Comparison of ENCODE assay signal across 8 cellular contexts in genomic region chr17:75763613-75764416, GRCh38. TPM values are rescaled to one million over a fixed set of nuclear protein-coding genes. Genes with fewer than 3 reads are reported as not detected.
DNase-seq lines count a peak whose midpoint lies in the region; TF ChIP-seq lines count a peak whose summit lies in the region.

No MANE protein-coding gene starts in this region.

- H3K27me3 Mint-ChIP-seq in activated naive CD8-positive, alpha-beta T cell treated with anti-CD3 and anti-CD28 coated beads for 36 hours = no peaks in the 10 kb centered on the region

- DNase-seq in DMS53 (lab: John Stamatoyannopoulos, UW) = peak; percentile 41
- DNase-seq in DMS53 treated with DMSO at 0.1 percent for 48 hours (lab: John Stamatoyannopoulos, UW; ENCODE audit: unreplicated experiment) = no peak
- DNase-seq in activated naive CD8-positive, alpha-beta T cell treated with anti-CD3 and anti-CD28 coated beads for 36 hours = no peak
- no peak for DNase-seq in kidney epithelial cell (ENCODE audit: low read depth)
- DNase-seq in substantia nigra (lab: John Stamatoyannopoulos, UW) = no peak
- DNase-seq in HCEC 1CT = no peak
- DNase-seq in SHP77 treated with DMSO at 0.1 percent for 48 hours (lab: John Stamatoyannopoulos, UW) = no peak
- no peak for DNase-seq in NCI-H446 treated with DMSO at 0.1 percent for 48 hours (lab: John Stamatoyannopoulos, UW)

- peak overlapping the region; percentile 86 for H3K4me3 Mint-ChIP-seq in activated naive CD8-positive, alpha-beta T cell treated with anti-CD3 and anti-CD28 coated beads for 36 hours

- H3K27me3 ChIP-seq in kidney epithelial cell (ENCODE audit: control insufficient read depth, insufficient read depth, low read length) = no peaks in the 10 kb centered on the region

- H3K4me3 ChIP-seq in kidney epithelial cell (ENCODE audit: low read depth, low read length) = peak overlapping the region; percentile 53

- no peaks in the 10 kb centered on the region for H3K9me3 Mint-ChIP-seq in activated naive CD8-positive, alpha-beta T cell treated with anti-CD3 and anti-CD28 coated beads for 36 hours

- TF ChIP-seq CTCF in kidney epithelial cell (IDR thresholded peaks at IDR 0.05; ENCODE audit: insufficient read depth, low read length, poor library complexity, severe bottlenecking) = no peak

- peaks cover 5% of the 10 kb centered on the region for H3K4me1 Mint-ChIP-seq in activated naive CD8-positive, alpha-beta T cell treated with anti-CD3 and anti-CD28 coated beads for 36 hours

- peak overlapping the region; percentile 87 for H3K27ac ChIP-seq in substantia nigra (ENCODE audit: low read depth, low read length, poor library complexity, severe bottlenecking)

- H3K27ac Mint-ChIP-seq in activated naive CD8-positive, alpha-beta T cell treated with anti-CD3 and anti-CD28 coated beads for 36 hours = no peak overlapping the region

- H3K36me3 ChIP-seq in kidney epithelial cell (ENCODE audit: control insufficient read depth, insufficient read depth, low read length) = no peaks in the 10 kb centered on the region

- H3K36me3 Mint-ChIP-seq in activated naive CD8-positive, alpha-beta T cell treated with anti-CD3 and anti-CD28 coated beads for 36 hours = peaks cover 2% of the 10 kb centered on the region

RNA-seq across cellular contexts. Expression of gene GALK1, which starts 1.2 kb away (rescaled TPM):
- 10 to 100 TPM; 33.2 to 33.6 TPM for total RNA-seq in activated naive CD8-positive, alpha-beta T cell treated with anti-CD3 and anti-CD28 coated beads for 36 hours
- 18.7 and 21.2 TPM in 2 replicates for total RNA-seq in kidney epithelial cell

RNA-seq across cellular contexts. Expression of gene UNK, which starts 20.8 kb away (rescaled TPM):
- total RNA-seq in activated naive CD8-positive, alpha-beta T cell treated with anti-CD3 and anti-CD28 coated beads for 36 hours = 10 to 100 TPM; 26.9 to 27.4 TPM
- total RNA-seq in kidney epithelial cell = 18.6 and 23.7 TPM in 2 replicates

RNA-seq across cellular contexts. Expression of gene ITGB4, which starts 42.6 kb away (rescaled TPM):
- 1 to 10 TPM in 1 of 2 experiments, under 1 TPM in 1; 0.64 to 1.4 TPM for total RNA-seq in activated naive CD8-positive, alpha-beta T cell treated with anti-CD3 and anti-CD28 coated beads for 36 hours
- 17.8 and 27.9 TPM in 2 replicates for total RNA-seq in kidney epithelial cell
